Comparison of ENCODE assay signal across 17 cellular contexts in the genomic region with DNA sequence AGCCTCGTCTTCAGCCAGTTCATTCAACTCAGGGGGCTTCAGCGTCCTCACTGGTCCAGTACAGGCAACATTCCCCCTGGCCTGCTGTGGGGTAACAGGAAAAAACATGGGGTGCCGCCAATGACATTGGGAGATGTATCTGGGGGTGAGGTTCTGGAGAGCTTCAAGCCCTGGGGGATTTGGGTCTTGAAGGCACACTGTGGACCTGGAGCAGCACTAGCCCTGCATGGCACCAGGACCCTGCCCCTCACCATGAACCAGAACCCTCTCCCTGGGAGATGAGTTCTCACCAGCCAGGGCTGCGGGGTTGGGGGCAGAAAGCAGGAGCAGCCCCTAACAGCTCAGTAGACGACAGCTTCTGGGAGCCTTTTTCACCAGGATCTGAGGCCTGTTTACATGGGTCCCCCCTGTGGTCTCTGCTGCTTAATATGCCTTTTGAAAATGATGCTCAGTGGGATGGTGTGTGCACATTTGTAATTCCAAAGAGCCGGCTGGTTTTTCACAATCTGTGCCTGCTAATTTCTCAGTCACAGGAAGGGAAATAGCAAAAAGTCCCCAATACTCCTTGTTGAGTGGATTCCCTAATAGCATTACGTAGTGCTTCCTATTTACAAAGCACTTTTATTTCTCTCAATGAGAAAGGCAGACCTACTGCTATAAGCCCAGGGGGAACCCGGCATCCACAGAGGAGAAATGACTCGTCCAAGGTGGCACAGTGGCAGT.
A peak's percentile ranks its signal among the peaks of the same experiment; 100 is the strongest.
DNase-seq lines count a peak whose midpoint lies in the region; ATAC-seq, FAIRE-seq and TF ChIP-seq lines count a peak whose summit lies in the region.
"Had no signal": no experiment of that assay in that cellular context is flagged by ENCODE, and none has a peak within 500 bp of the region (broad histone marks: within the 10 kb centered on the region; RNA-seq: fewer than 3 reads in every experiment).

No MANE protein-coding gene starts in this region.

- H3K27ac ChIP-seq in astrocyte (ENCODE audit: low read depth, low read length) (no peak overlapping the region), gastroesophageal sphincter (peak overlapping the region in 3 of 4 donors; percentile 51 to 75 (median 72)), suprapubic skin (peak overlapping the region; percentile 66)

- peak; percentile 66 for ATAC-seq in gastroesophageal sphincter
- ATAC-seq in activated CD4-positive, alpha-beta T cell treated with anti-CD3 and anti-CD28 coated beads for 36 hours: no peak
- ATAC-seq: naive thymus-derived CD8-positive, alpha-beta T cell had no signal

- 31 to 45% methylated on average over 3 to 4 of the region's 9 CpGs for WGBS in gastroesophageal sphincter (ENCODE audit: low coverage in 1 of 2), 2 donors
- WGBS in suprapubic skin: 75% methylated on average over 9 of the region's 9 CpGs

- TF ChIP-seq CTCF in astrocyte (IDR thresholded peaks at IDR 0.05; ENCODE audit: insufficient read depth, low read depth, low read length): no peak
- no peak for TF ChIP-seq CTCF in gastroesophageal sphincter (IDR thresholded peaks at IDR 0.05)
- TF ChIP-seq CTCF in nephron (IDR thresholded peaks at IDR 0.05; ENCODE audit: unreplicated experiment in 3 of 3): no peak
- TF ChIP-seq CTCF in suprapubic skin (IDR thresholded peaks at IDR 0.05): no peak

- H3K36me3 ChIP-seq in astrocyte (ENCODE audit: insufficient read depth, low read length) (no peaks in the 10 kb centered on the region), gastroesophageal sphincter (no peaks in the 10 kb centered on the region), suprapubic skin (no peaks in the 10 kb centered on the region), H7 (replicated peaks; ENCODE audit: control insufficient read depth, insufficient read depth, low read length) (no peaks in the 10 kb centered on the region)
- H3K36me3 ChIP-seq: BE2C had no signal

- H3K9me3 ChIP-seq in astrocyte (ENCODE audit: insufficient read depth, low read depth, low read length) (no peaks in the 10 kb centered on the region), gastroesophageal sphincter (no peaks in the 10 kb centered on the region), suprapubic skin (no peaks in the 10 kb centered on the region)
- H3K9me3 ChIP-seq: BE2C had no signal

- POLR2A ChIA-PET in activated CD4-positive, alpha-beta T cell treated with anti-CD3 and anti-CD28 coated beads for 36 hours (lab: Charles Lee): interaction anchor here (0.7 kb wide), 1 partner anchor 1091 kb away, joined by 3 read pairs; no protein-coding TSS in a partner anchor

- DNase-seq in astrocyte (ENCODE audit: low read depth) (no peak), suprapubic skin (ENCODE audit: low spot score in 2 of 2) (peak in 1 of 2 donors; percentile 47), globus pallidus (ENCODE audit: low spot score) (no peak), H7 (no peak), DMS79 treated with DMSO at 0.1 percent for 48 hours (lab: John Stamatoyannopoulos, UW) (no peak)
- no peak for DNase-seq in activated CD4-positive, alpha-beta T cell treated with anti-CD3 and anti-CD28 coated beads for 36 hours
- DNase-seq: activated gamma-delta T cell treated with Interleukin-2 at 50 U/mL for 16 hours; BE2C; DMS 273 treated with DMSO at 0.1 percent for 48 hours; kidney glomerular epithelial cell; naive thymus-derived CD8-positive, alpha-beta T cell; NCI-H1048 had no signal

- intact Hi-C loops in activated CD4-positive, alpha-beta T cell treated with anti-CD3 and anti-CD28 coated beads for 36 hours (cut with DNase I, micrococcal nuclease): no loop called here

- no peak for TF ChIP-seq POLR2A in gastroesophageal sphincter (IDR thresholded peaks at IDR 0.05)
- TF ChIP-seq POLR2A in suprapubic skin (IDR thresholded peaks at IDR 0.05): no peak

- FAIRE-seq in astrocyte (lab: Jason Lieb, UNC): no peak
- FAIRE-seq: endometrium, TTC549 had no signal

- peak overlapping the region; percentile 66 for H3K4me2 ChIP-seq in astrocyte (ENCODE audit: low read length)

- peak overlapping the region; percentile 34 for H3K27ac Mint-ChIP-seq in astrocyte (ENCODE audit: unreplicated experiment)
- H3K27ac Mint-ChIP-seq in nephron: peak overlapping the region; percentile 88 to 95 (median 94)
- no peak overlapping the region for H3K27ac Mint-ChIP-seq in activated CD4-positive, alpha-beta T cell treated with anti-CD3 and anti-CD28 coated beads for 36 hours
- H3K27ac Mint-ChIP-seq: stimulated activated naive CD8-positive, alpha-beta T cell treated with anti-CD3 and anti-CD28 coated beads, Interleukin-15, Interleukin-2, amounts not matched to agents 100 ng/mL and 50 ng/mL, for 24 hours had no signal

- CTCF ChIA-PET in activated CD4-positive, alpha-beta T cell treated with anti-CD3 and anti-CD28 coated beads for 36 hours (lab: Charles Lee): interaction anchor here (0.6 to 0.7 kb wide), 2 partner anchors 86 to 419 kb away, joined by 3 to 4 read pairs; no protein-coding TSS in a partner anchor

- H3K27me3 ChIP-seq in astrocyte (ENCODE audit: insufficient read depth, low read length) (peaks cover 9% of the 10 kb centered on the region), gastroesophageal sphincter (no peaks in the 10 kb centered on the region), suprapubic skin (no peaks in the 10 kb centered on the region), H7 (ENCODE audit: control insufficient read depth, insufficient read depth, low read length) (no peaks in the 10 kb centered on the region; the same call in 1 of the 2 replicates)
- H3K27me3 ChIP-seq: BE2C had no signal

- H3K36me3 Mint-ChIP-seq in astrocyte (ENCODE audit: low read depth, unreplicated experiment) (no peaks in the 10 kb centered on the region), nephron (ENCODE audit: low read depth) (no peaks in the 10 kb centered on the region)
- H3K36me3 Mint-ChIP-seq in activated CD4-positive, alpha-beta T cell treated with anti-CD3 and anti-CD28 coated beads for 36 hours (ENCODE audit: low read depth): no peaks in the 10 kb centered on the region
- H3K36me3 Mint-ChIP-seq: naive thymus-derived CD8-positive, alpha-beta T cell had no signal

- no peak overlapping the region for H3K9ac ChIP-seq in astrocyte (ENCODE audit: low read length)

- TF ChIP-seq EP300 in gastroesophageal sphincter (IDR thresholded peaks at IDR 0.05): no peak
- no peak for TF ChIP-seq EP300 in suprapubic skin (IDR thresholded peaks at IDR 0.05)

- H2AFZ ChIP-seq in astrocyte (ENCODE audit: low read depth, low read length): no peak overlapping the region

- H4K20me1 ChIP-seq in astrocyte (ENCODE audit: insufficient read depth, low read length): no peaks in the 10 kb centered on the region

- H3K4me1 Mint-ChIP-seq in astrocyte (ENCODE audit: low read depth, unreplicated experiment) (peaks cover 8% of the 10 kb centered on the region), nephron (peaks cover 60% of the 10 kb centered on the region)
- H3K4me1 Mint-ChIP-seq in activated CD4-positive, alpha-beta T cell treated with anti-CD3 and anti-CD28 coated beads for 36 hours: peaks cover 6% of the 10 kb centered on the region

- H3K4me1 ChIP-seq in astrocyte (ENCODE audit: insufficient read depth, low read length) (peaks cover 39% of the 10 kb centered on the region), gastroesophageal sphincter (peaks cover 3 to 48% (median 27%) of the 10 kb centered on the region in 3 donors), suprapubic skin (peaks cover 24% of the 10 kb centered on the region)
- H3K4me1 ChIP-seq: BE2C had no signal

- H3K9me3 Mint-ChIP-seq in astrocyte (ENCODE audit: unreplicated experiment) (peaks cover 5% of the 10 kb centered on the region), nephron (no peaks in the 10 kb centered on the region)
- H3K9me3 Mint-ChIP-seq in activated CD4-positive, alpha-beta T cell treated with anti-CD3 and anti-CD28 coated beads for 36 hours (ENCODE audit: low read depth): no peaks in the 10 kb centered on the region
- H3K9me3 Mint-ChIP-seq: stimulated activated naive CD8-positive, alpha-beta T cell treated with anti-CD3 and anti-CD28 coated beads, Interleukin-15, Interleukin-2, amounts not matched to agents 100 ng/mL and 50 ng/mL, for 24 hours had no signal

- no peaks in the 10 kb centered on the region for H3K79me2 ChIP-seq in astrocyte (ENCODE audit: insufficient read depth, low read length)

- H3K4me3 ChIP-seq in astrocyte (ENCODE audit: insufficient read depth, low read depth, low read length) (no peak overlapping the region), gastroesophageal sphincter (no peak overlapping the region), suprapubic skin (no peak overlapping the region), H7 (ENCODE audit: insufficient read depth, low read depth, low read length) (no peak overlapping the region)

- H3K27me3 Mint-ChIP-seq in astrocyte (ENCODE audit: low read depth, unreplicated experiment) (peaks cover 42% of the 10 kb centered on the region), nephron (ENCODE audit: low read depth) (peaks cover 15% of the 10 kb centered on the region)
- H3K27me3 Mint-ChIP-seq in activated CD4-positive, alpha-beta T cell treated with anti-CD3 and anti-CD28 coated beads for 36 hours: peaks cover 1% of the 10 kb centered on the region

- H3K4me3 Mint-ChIP-seq in astrocyte (ENCODE audit: unreplicated experiment) (no peak overlapping the region), nephron (peak overlapping the region in 1 of 3 experiments; percentile 12)
- no peak overlapping the region for H3K4me3 Mint-ChIP-seq in activated CD4-positive, alpha-beta T cell treated with anti-CD3 and anti-CD28 coated beads for 36 hours
- H3K4me3 Mint-ChIP-seq: naive thymus-derived CD8-positive, alpha-beta T cell; stimulated activated naive CD8-positive, alpha-beta T cell treated with anti-CD3 and anti-CD28 coated beads, Interleukin-15, Interleukin-2, amounts not matched to agents 100 ng/mL and 50 ng/mL, for 24 hours had no signal
